ENCODE assay signal across 10 cellular contexts in the genomic region with DNA sequence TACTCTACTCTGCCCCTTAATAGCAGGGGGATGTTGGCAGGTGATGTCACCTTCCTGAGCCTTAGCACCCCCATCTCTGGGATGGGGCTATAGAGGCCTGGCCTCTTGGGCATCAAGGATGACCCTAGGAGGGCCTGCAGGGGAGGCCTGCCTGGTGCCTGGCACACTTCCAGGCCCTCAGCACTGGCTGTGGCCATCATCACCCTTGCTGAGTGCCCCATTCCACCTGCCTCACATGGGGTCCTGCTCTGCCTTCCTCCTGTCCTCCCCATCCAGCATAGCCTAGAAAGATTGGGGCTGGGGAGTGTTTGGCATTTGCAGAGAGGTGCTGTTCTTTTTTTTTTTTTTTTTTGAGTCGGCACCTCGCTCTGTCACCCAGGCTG. TPM values are rescaled to one million over a fixed set of nuclear protein-coding genes. Genes with fewer than 3 reads are reported as not detected.
DNase-seq lines count a peak whose midpoint lies in the region; ATAC-seq and TF ChIP-seq lines count a peak whose summit lies in the region.
"Had no signal": no experiment of that assay in that cellular context is flagged by ENCODE, and none has a peak within 500 bp of the region (broad histone marks: within the 10 kb centered on the region; RNA-seq: fewer than 3 reads in every experiment).

No MANE protein-coding gene starts in this region.

- TF ChIP-seq CTCF in HFFc6 (IDR thresholded peaks at IDR 0.05) (no peak), foreskin keratinocyte (conservative IDR thresholded peaks at IDR 0.05) (no peak)

- POLR2A ChIA-PET in activated CD4-positive, alpha-beta memory T cell treated with anti-CD3 and anti-CD28 coated beads for 36 hours (lab: Charles Lee) = interaction anchor here (0.8 kb wide), 1 partner anchor 22 kb away, joined by 3 read pairs; the partner anchor contains the start of gene KYAT1

- H3K27ac ChIP-seq in foreskin keratinocyte = peak overlapping the region; percentile 54
- no peak overlapping the region for H3K27ac ChIP-seq in Karpas-422 (ENCODE audit: low read length)

- DNase-seq in HFFc6 (no peak), foreskin keratinocyte (no peak), NCI-H2081 (lab: John Stamatoyannopoulos, UW) (no peak), Karpas-422 (no peak)
- DNase-seq in activated CD4-positive, alpha-beta memory T cell treated with anti-CD3 and anti-CD28 coated beads for 36 hours = no peak
- DNase-seq in stimulated activated naive CD8-positive, alpha-beta T cell treated with anti-CD3 and anti-CD28 coated beads, Interleukin-15, amount 100 ng/mL, for 72 hours = no peak
- DNase-seq: NCI-H1694 had no signal

- CTCF ChIA-PET in activated CD4-positive, alpha-beta memory T cell treated with anti-CD3 and anti-CD28 coated beads for 36 hours (lab: Charles Lee) = no interaction called here

- no peak overlapping the region for H3K9ac ChIP-seq in Karpas-422 (ENCODE audit: low read length)

- peaks cover 20% of the 10 kb centered on the region for H3K4me1 ChIP-seq in foreskin keratinocyte
- no peaks in the 10 kb centered on the region for H3K4me1 ChIP-seq in Karpas-422 (ENCODE audit: low read length)

- H3K9me3 ChIP-seq in Karpas-422 (ENCODE audit: low read length) = no peaks in the 10 kb centered on the region

- H3K4me3 Mint-ChIP-seq in HFFc6 = no peak overlapping the region
- no peak overlapping the region for H3K4me3 Mint-ChIP-seq in activated CD4-positive, alpha-beta memory T cell treated with anti-CD3 and anti-CD28 coated beads for 36 hours
- peak overlapping the region; percentile 67 to 77 for H3K4me3 Mint-ChIP-seq in stimulated activated naive CD8-positive, alpha-beta T cell treated with anti-CD3 and anti-CD28 coated beads, Interleukin-15, amount 100 ng/mL, for 72 hours
- H3K4me3 Mint-ChIP-seq: GM23338 had no signal

- intact Hi-C loops in activated CD4-positive, alpha-beta memory T cell treated with anti-CD3 and anti-CD28 coated beads for 36 hours (cut with micrococcal nuclease) = loop anchor here (2.0 kb wide), 1 partner anchor 532 kb away; the partner anchor contains the start of gene URM1

- no peak overlapping the region for H2AFZ ChIP-seq in Karpas-422 (ENCODE audit: low read length)
- H2AFZ ChIP-seq: GM23338 had no signal

- H3K9me2 ChIP-seq in Karpas-422 (replicated peaks; ENCODE audit: insufficient read depth, low read length) = no peaks in the 10 kb centered on the region

- no peak for ATAC-seq in foreskin keratinocyte
- ATAC-seq in stimulated activated naive CD8-positive, alpha-beta T cell treated with anti-CD3 and anti-CD28 coated beads, Interleukin-15, amount 100 ng/mL, for 72 hours = no peak
- no peak for ATAC-seq in GM21825 (IDR thresholded peaks at IDR 0.05; ENCODE audit: unreplicated experiment)
- ATAC-seq: GM23338 had no signal

- H3K27me3 ChIP-seq in foreskin keratinocyte = no peaks in the 10 kb centered on the region
- H3K27me3 ChIP-seq in Karpas-422 (ENCODE audit: low read length) = no peaks in the 10 kb centered on the region

- H3K27me3 Mint-ChIP-seq in HFFc6 (ENCODE audit: insufficient read depth) = peaks cover 3% of the 10 kb centered on the region; the same call in 1 of the 2 replicates
- H3K27me3 Mint-ChIP-seq in activated CD4-positive, alpha-beta memory T cell treated with anti-CD3 and anti-CD28 coated beads for 36 hours = no peaks in the 10 kb centered on the region
- H3K27me3 Mint-ChIP-seq in stimulated activated naive CD8-positive, alpha-beta T cell treated with anti-CD3 and anti-CD28 coated beads, Interleukin-15, amount 100 ng/mL, for 72 hours = no peaks in the 10 kb centered on the region

- H3K9me3 Mint-ChIP-seq in HFFc6 = no peaks in the 10 kb centered on the region
- H3K9me3 Mint-ChIP-seq in activated CD4-positive, alpha-beta memory T cell treated with anti-CD3 and anti-CD28 coated beads for 36 hours = no peaks in the 10 kb centered on the region
- H3K9me3 Mint-ChIP-seq in stimulated activated naive CD8-positive, alpha-beta T cell treated with anti-CD3 and anti-CD28 coated beads, Interleukin-15, amount 100 ng/mL, for 72 hours = no peaks in the 10 kb centered on the region
- H3K9me3 Mint-ChIP-seq: GM23338 had no signal

- no peaks in the 10 kb centered on the region for H3K36me3 ChIP-seq in Karpas-422 (ENCODE audit: insufficient read depth, low read length)

- no peaks in the 10 kb centered on the region for H4K20me1 ChIP-seq in Karpas-422 (ENCODE audit: insufficient read depth, low read depth, low read length)

- H3K79me2 ChIP-seq in Karpas-422 (ENCODE audit: low read length) = peaks cover 3% of the 10 kb centered on the region; the same call in 1 of the 2 replicates

- 0 out of 2 replicates have a peak overlapping the region, but pooled peaks have one; percentile 21 for H3K27ac Mint-ChIP-seq in HFFc6
- peak overlapping the region; percentile 83 for H3K27ac Mint-ChIP-seq in activated CD4-positive, alpha-beta memory T cell treated with anti-CD3 and anti-CD28 coated beads for 36 hours
- peak overlapping the region in 1 of 2 donors; percentile 63 for H3K27ac Mint-ChIP-seq in stimulated activated naive CD8-positive, alpha-beta T cell treated with anti-CD3 and anti-CD28 coated beads, Interleukin-15, amount 100 ng/mL, for 72 hours
- H3K27ac Mint-ChIP-seq: GM23338 had no signal

- no peak overlapping the region for H3K4me3 ChIP-seq in Karpas-422 (ENCODE audit: low read length)
- H3K4me3 ChIP-seq: GM23338 had no signal

- peaks cover 30% of the 10 kb centered on the region for H3K4me1 Mint-ChIP-seq in HFFc6 (ENCODE audit: low read depth)
- H3K4me1 Mint-ChIP-seq in activated CD4-positive, alpha-beta memory T cell treated with anti-CD3 and anti-CD28 coated beads for 36 hours (ENCODE audit: low read depth) = peaks cover 57% of the 10 kb centered on the region
- H3K4me1 Mint-ChIP-seq in stimulated activated naive CD8-positive, alpha-beta T cell treated with anti-CD3 and anti-CD28 coated beads, Interleukin-15, amount 100 ng/mL, for 72 hours = peaks cover 68% of the 10 kb centered on the region

- H3K36me3 Mint-ChIP-seq in HFFc6 (ENCODE audit: low read depth) = peaks cover 17% of the 10 kb centered on the region
- peaks cover 8% of the 10 kb centered on the region for H3K36me3 Mint-ChIP-seq in activated CD4-positive, alpha-beta memory T cell treated with anti-CD3 and anti-CD28 coated beads for 36 hours

- H3K4me2 ChIP-seq in Karpas-422 (ENCODE audit: low read depth, low read length, poor library complexity, severe bottlenecking) = no peak overlapping the region
- H3K4me2 ChIP-seq: GM23338 had no signal

RNA-seq across cellular contexts. Expression of gene PHYHD1, which starts 17.7 kb away (rescaled TPM):
- 10 to 100 TPM in 3 of 6 experiments, 1 to 10 TPM in 3; 6.8 to 13.9 (median 10.0) TPM for total RNA-seq in HFFc6 (2021; fragmentation: NEBNext Ultra II Directional; extraction: Animal tissue kit (Norgen Biotek cat#: 25700))
- total RNA-seq in activated CD4-positive, alpha-beta memory T cell treated with anti-CD3 and anti-CD28 coated beads for 36 hours = under 1 TPM; 0.34 to 0.88 TPM
- total RNA-seq in foreskin keratinocyte = 8.2 and 12.9 TPM in 2 replicates
- polyA plus RNA-seq in foreskin keratinocyte = 11.6 and 19.9 TPM in 2 replicates
- not detected in 2 replicates for total RNA-seq in Karpas-422 (2014; rRNA removed; shearing (Covaris generic); ENCODE audit: low replicate concordance)
- total RNA-seq: Daoy had no signal

RNA-seq across cellular contexts. Expression of gene LRRC8A, which starts 21.1 kb away (rescaled TPM):
- 10 to 100 TPM; 37.8 to 51.9 (median 39.6) TPM for total RNA-seq in HFFc6 (2021; fragmentation: NEBNext Ultra II Directional; extraction: Animal tissue kit (Norgen Biotek cat#: 25700))
- 10 to 100 TPM; 18.0 to 18.7 TPM for total RNA-seq in activated CD4-positive, alpha-beta memory T cell treated with anti-CD3 and anti-CD28 coated beads for 36 hours
- 127 and 152 TPM in 2 replicates for total RNA-seq in foreskin keratinocyte
- polyA plus RNA-seq in foreskin keratinocyte = 74.0 and 81.3 TPM in 2 replicates
- 6.3 and 7.8 TPM in 2 replicates for total RNA-seq in Karpas-422 (2014; rRNA removed; shearing (Covaris generic); ENCODE audit: low replicate concordance)

RNA-seq across cellular contexts. Expression of gene KYAT1, which starts 21.3 kb away (rescaled TPM):
- 1 to 10 TPM; 6.7 to 9.0 (median 8.3) TPM for total RNA-seq in HFFc6 (2021; fragmentation: NEBNext Ultra II Directional; extraction: Animal tissue kit (Norgen Biotek cat#: 25700))
- total RNA-seq in activated CD4-positive, alpha-beta memory T cell treated with anti-CD3 and anti-CD28 coated beads for 36 hours = 10 to 100 TPM; 15.9 to 18.1 TPM
- 13.2 and 16.2 TPM in 2 replicates for total RNA-seq in foreskin keratinocyte
- polyA plus RNA-seq in foreskin keratinocyte = 13.0 and 16.4 TPM in 2 replicates
- total RNA-seq in Karpas-422 (2014; rRNA removed; shearing (Covaris generic); ENCODE audit: low replicate concordance) = 26.8 and 31.3 TPM in 2 replicates

RNA-seq across cellular contexts. Expression of gene DOLK, which starts 44.3 kb away (rescaled TPM):
- total RNA-seq in HFFc6 (2021; fragmentation: NEBNext Ultra II Directional; extraction: Animal tissue kit (Norgen Biotek cat#: 25700)) = 10 to 100 TPM; 27.8 to 34.4 (median 31.6) TPM
- total RNA-seq in activated CD4-positive, alpha-beta memory T cell treated with anti-CD3 and anti-CD28 coated beads for 36 hours = 1 to 10 TPM; 5.7 to 6.7 TPM
- total RNA-seq in foreskin keratinocyte = 21.1 and 21.5 TPM in 2 replicates
- polyA plus RNA-seq in foreskin keratinocyte = 20.2 and 22.0 TPM in 2 replicates
- 6.1 and 10.7 TPM in 2 replicates for total RNA-seq in Karpas-422 (2014; rRNA removed; shearing (Covaris generic); ENCODE audit: low replicate concordance)

RNA-seq across cellular contexts. Expression of gene NUP188, which starts 44.4 kb away (rescaled TPM):
- 10 to 100 TPM; 42.1 to 58.2 (median 54.2) TPM for total RNA-seq in HFFc6 (2021; fragmentation: NEBNext Ultra II Directional; extraction: Animal tissue kit (Norgen Biotek cat#: 25700))
- 100 to 1,000 TPM; 121 to 124 TPM for total RNA-seq in activated CD4-positive, alpha-beta memory T cell treated with anti-CD3 and anti-CD28 coated beads for 36 hours
- total RNA-seq in foreskin keratinocyte = 55.3 and 61.2 TPM in 2 replicates
- 21.9 and 26.5 TPM in 2 replicates for polyA plus RNA-seq in foreskin keratinocyte
- 32.1 and 49.0 TPM in 2 replicates for total RNA-seq in Karpas-422 (2014; rRNA removed; shearing (Covaris generic); ENCODE audit: low replicate concordance)

Comparison
In these comparisons a context has a peak if more than half of its experiments do, and no peak if none do; other contexts are left out.
1. H3K4me3 Mint-ChIP-seq: peak in stimulated activated naive CD8-positive, alpha-beta T cell treated with anti-CD3 and anti-CD28 coated beads, Interleukin-15, amount 100 ng/mL, for 72 hours (2 of 2); none in HFFc6 (single experiment) and activated CD4-positive, alpha-beta memory T cell treated with anti-CD3 and anti-CD28 coated beads for 36 hours (single experiment).